Comparison of ENCODE assay signal across 17 cellular contexts in the genomic region with DNA sequence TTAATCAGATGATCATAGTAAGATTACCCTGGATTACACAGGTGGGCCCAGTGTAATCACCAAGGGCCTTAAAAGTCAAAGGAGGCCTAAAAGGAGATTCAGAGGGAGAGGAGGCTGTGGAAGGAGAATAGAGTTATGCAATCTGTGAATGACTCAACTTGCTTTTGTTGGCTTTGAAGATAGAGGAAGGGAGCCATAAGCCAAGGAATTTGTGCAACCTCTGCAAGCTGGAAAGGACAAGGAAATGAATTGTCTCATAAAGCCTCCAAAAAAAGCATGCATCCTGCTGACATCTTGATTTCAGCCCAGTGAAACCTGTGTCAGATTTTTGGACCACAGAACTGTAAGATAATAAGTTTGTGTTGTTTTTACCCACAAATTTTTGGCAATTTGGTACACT.
DNase-seq lines count a peak whose midpoint lies in the region; ATAC-seq, FAIRE-seq and TF ChIP-seq lines count a peak whose summit lies in the region.
"Had no signal": no experiment of that assay in that cellular context is flagged by ENCODE, and none has a peak within 500 bp of the region (broad histone marks: within the 10 kb centered on the region; RNA-seq: fewer than 3 reads in every experiment).

No MANE protein-coding gene starts in this region.

- TF ChIP-seq POLR2A in H1 (IDR thresholded peaks at IDR 0.05; ENCODE audit: control extremely low read depth in 1 of 2, low read depth in 2 of 2, low read length in 2 of 2) = no peak

- peaks cover 0 to 2% (median 0%) of the 10 kb centered on the region in 4 experiments; a peak in 1 of 7 replicates for H3K4me1 ChIP-seq in H1 (replicated peaks in 1 of 4; ENCODE audit: control insufficient read depth in 3 of 4, insufficient read depth in 4 of 4, low read length in 3 of 4)
- H3K4me1 ChIP-seq: esophagus muscularis mucosa, left lung, thyroid gland had no signal

- no peak overlapping the region for H3K4me3 ChIP-seq in H1 (ENCODE audit: extremely low read depth in 1 of 4, insufficient read depth in 2 of 4, low read depth in 3 of 4, low read length in 4 of 4)
- H3K4me3 ChIP-seq: esophagus muscularis mucosa, left lung, thyroid gland had no signal

- H2AFZ ChIP-seq in H1 (ENCODE audit: low read length) = no peak overlapping the region

- CTCF ChIA-PET in H1 (lab: Charles Lee; ENCODE audit: partially characterized antibody) (interaction anchor here (1.5 kb wide), 1 partner anchor 9 kb away, joined by 5 read pairs; no protein-coding TSS in a partner anchor), GM10248 (lab: Yijun Ruan, JAX) (interaction anchor here (1.3 kb wide), 1 partner anchor 15 kb away, joined by 4 read pairs; no protein-coding TSS in a partner anchor)

- no peaks in the 10 kb centered on the region for H3K36me3 Mint-ChIP-seq in nephron progenitor cell (ENCODE audit: low read depth)

- TF ChIP-seq CTCF in H1 (IDR thresholded peaks at IDR 0.05; ENCODE audit: control extremely low read depth in 1 of 3, insufficient read depth in 1 of 3, low read depth in 1 of 3, low read length in 3 of 3) (no peak), nephron progenitor cell (IDR thresholded peaks at IDR 0.05) (no peak), GM10248 (IDR thresholded peaks at IDR 0.05; ENCODE audit: control extremely low read depth, extremely low read depth, low read depth, missing control alignments) (no peak)

- no peaks in the 10 kb centered on the region for H3K4me1 Mint-ChIP-seq in nephron progenitor cell

- H3K36me3 ChIP-seq in H1 (ENCODE audit: control insufficient read depth in 2 of 4, insufficient read depth in 4 of 4, low read length in 3 of 4) = no peaks in the 10 kb centered on the region
- H3K36me3 ChIP-seq: esophagus muscularis mucosa, left lung, thyroid gland had no signal

- H3K79me1 ChIP-seq in H1 (ENCODE audit: low read depth, low read length) = no peaks in the 10 kb centered on the region

- H3K23ac ChIP-seq in H1 (ENCODE audit: insufficient read length) = no peak overlapping the region

- no peak overlapping the region for H3K4ac ChIP-seq in H1 (replicated peaks; ENCODE audit: insufficient read length, low read depth, low read length)

- no peak overlapping the region for H2BK20ac ChIP-seq in H1 (ENCODE audit: low read length)

- peak overlapping the region; percentile 82 for H3K27ac Mint-ChIP-seq in nephron progenitor cell
- H3K27ac Mint-ChIP-seq: WTC11 had no signal

- H2BK12ac ChIP-seq in H1 (ENCODE audit: low read depth, low read length) = no peak overlapping the region

- no peaks in the 10 kb centered on the region for H3K27me3 Mint-ChIP-seq in nephron progenitor cell (ENCODE audit: low read depth, poor library complexity)

- H4K5ac ChIP-seq in H1 (ENCODE audit: insufficient read length, low read depth, low read length) = no peak overlapping the region

- ATAC-seq in activated CD4-positive, CD25-positive, alpha-beta regulatory T cell treated with anti-CD3 and anti-CD28 coated beads, Interleukin-2, amount 50 U/mL, for 24 hours = no peak
- ATAC-seq: left lung, WTC11 had no signal

- H2BK15ac ChIP-seq in H1 (ENCODE audit: low read length) = no peak overlapping the region

- in situ Hi-C loops in SK-MEL-5 (cut with HindIII; ENCODE audit: low pct_unique_long_range_greater_than_20kb, low sequenced_read_pairs) = no loop called here

- H4K20me1 ChIP-seq in H1 (replicated peaks in 1 of 2; ENCODE audit: control insufficient read depth in 1 of 2, insufficient read depth in 2 of 2, low read length in 2 of 2) = no peaks in the 10 kb centered on the region

- H3K4me3 Mint-ChIP-seq in nephron progenitor cell = no peak overlapping the region
- H3K4me3 Mint-ChIP-seq: WTC11 had no signal

- no peak for TF ChIP-seq RAD21 in H1 (IDR thresholded peaks at IDR 0.05 in 1 of 2, conservative IDR thresholded peaks at IDR 0.05 in 1 of 2; ENCODE audit: low read depth in 2 of 2, low read length in 2 of 2)

- H3K14ac ChIP-seq in H1 (ENCODE audit: insufficient read length) = no peak overlapping the region

- H3K9me3 ChIP-seq in H1 (ENCODE audit: insufficient read depth in 2 of 2, low read depth in 1 of 2, low read length in 1 of 2) = no peaks in the 10 kb centered on the region
- H3K9me3 ChIP-seq: esophagus muscularis mucosa, left lung, thyroid gland had no signal

- no peak overlapping the region for H2AK5ac ChIP-seq in H1 (ENCODE audit: low read depth, low read length)

- DNase-seq in MV-4-11 (lab: John Stamatoyannopoulos, UW) (peak; percentile 61), SK-MEL-5 (ENCODE audit: low read depth, low spot score) (peak; percentile 32), H1 (ENCODE audit: low read depth in 1 of 2, low spot score in 2 of 2) (no peak), nephron progenitor cell (no peak), GM10248 (ENCODE audit: extremely low spot score) (no peak), NCI-H128 (lab: John Stamatoyannopoulos, UW; ENCODE audit: unreplicated experiment) (no peak)
- DNase-seq: activated effector memory CD4-positive, alpha-beta T cell treated with Interleukin-2 at 50 U/mL for 16 hours; DMS153; left lung; NCI-H2081 treated with DMSO at 0.1 percent for 48 hours; NCI-H526; T-helper 1 cell; thyroid gland had no signal

- no peak overlapping the region for H2BK5ac ChIP-seq in H1 (ENCODE audit: low read depth, low read length)

- H3K27me3 ChIP-seq in H1 (replicated peaks in 1 of 4; ENCODE audit: control insufficient read depth in 3 of 4, extremely low read depth in 1 of 4, insufficient read depth in 3 of 4, low read length in 3 of 4) = peaks cover 0 to 1% (median 0%) of the 10 kb centered on the region in 4 experiments; a peak in 1 of 7 replicates
- H3K27me3 ChIP-seq: esophagus muscularis mucosa, left lung, thyroid gland had no signal

- POLR2A ChIA-PET in H1 (lab: Charles Lee; ENCODE audit: partially characterized antibody) = no interaction called here
- POLR2A ChIA-PET in GM10248 (lab: Yijun Ruan, JAX) = no interaction called here

- H3K79me2 ChIP-seq in H1 (ENCODE audit: control insufficient read depth in 1 of 2, insufficient read depth in 2 of 2, low read length in 2 of 2) = no peaks in the 10 kb centered on the region

- H3K56ac ChIP-seq in H1 (replicated peaks; ENCODE audit: insufficient read length, low read depth, low read length) = no peak overlapping the region

- H4K8ac ChIP-seq in H1 (ENCODE audit: extremely low read depth, insufficient read depth, low read length) = no peak overlapping the region

- H3K23me2 ChIP-seq in H1 (ENCODE audit: low read depth, low read length) = no peaks in the 10 kb centered on the region

- H2BK120ac ChIP-seq in H1 (replicated peaks; ENCODE audit: low read depth, low read length) = no peak overlapping the region

- H3K18ac ChIP-seq in H1 (ENCODE audit: extremely low read depth, low read length) = no peak overlapping the region

- no peak overlapping the region for H3K9ac ChIP-seq in H1 (replicated peaks in 1 of 4; ENCODE audit: extremely low read depth in 1 of 4, low read depth in 3 of 4, low read length in 3 of 4)

- no peak for TF ChIP-seq EP300 in H1 (IDR thresholded peaks at IDR 0.05; ENCODE audit: borderline replicate concordance in 1 of 2, low read depth in 2 of 2, low read length in 2 of 2)

- H4K91ac ChIP-seq in H1 (replicated peaks; ENCODE audit: insufficient read length, low read length) = no peak overlapping the region

- H3K4me2 ChIP-seq in H1 (ENCODE audit: insufficient read depth in 1 of 2, low read depth in 2 of 2, low read length in 2 of 2) = no peak overlapping the region

- no peaks in the 10 kb centered on the region for H3K9me3 Mint-ChIP-seq in nephron progenitor cell

- no peak overlapping the region for H3K27ac ChIP-seq in H1 (ENCODE audit: low read depth, low read length)
- H3K27ac ChIP-seq: esophagus muscularis mucosa, left lung, thyroid gland had no signal

- FAIRE-seq in H1 (lab: Jason Lieb, UNC) = no peak
- FAIRE-seq: GM18507 had no signal

TF ChIP-seq in H1, 55 proteins besides CTCF, POLR2A, EP300 and RAD21:
- TF ChIP-seq CEBPB (IDR thresholded peaks at IDR 0.05; ENCODE audit: low read depth, low read length) (peak; percentile 49; the same call in 1 of the 2 replicates), USF2 (IDR thresholded peaks at IDR 0.05; ENCODE audit: low read length) (no peak)
TF ChIP-seq in H1: peak in this region for 1.

Comparison
In these comparisons a context has a peak if more than half of its experiments do, and no peak if none do; other contexts are left out.
1. DNase-seq: peak in MV-4-11 (single experiment) and SK-MEL-5 (single experiment); none in H1 (0 of 2), nephron progenitor cell (single experiment), GM10248 (single experiment) and NCI-H128 (single experiment).